In the genomic region with DNA sequence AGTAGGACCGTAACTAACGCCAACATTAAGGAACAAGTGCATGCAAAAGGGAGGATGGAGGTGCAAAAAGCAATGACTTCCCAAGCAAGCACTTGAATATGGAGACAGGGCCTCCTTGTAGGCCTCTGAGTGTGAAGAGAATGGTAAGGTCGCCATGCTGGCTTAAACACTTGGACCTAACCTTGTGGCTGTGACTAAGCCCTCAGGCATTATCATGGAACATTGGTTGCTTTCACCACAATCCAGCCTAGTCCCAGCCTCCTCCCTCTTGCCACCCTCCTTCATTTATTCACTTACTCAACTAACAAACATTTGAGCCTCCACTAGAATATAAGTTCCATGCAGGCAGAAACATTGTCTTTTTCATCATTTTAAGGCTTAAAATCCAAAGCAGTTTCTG, we compare ENCODE assay signal across 1 cellular context.
TF ChIP-seq lines count a peak whose summit lies in the region.

No MANE protein-coding gene starts in this region.

TF ChIP-seq in HCT116, 20 proteins besides CTCF, POLR2A, EP300 and RAD21:
- no peak for TF ChIP-seq FOSL1 (IDR thresholded peaks at IDR 0.05; ENCODE audit: low read depth)
